Comparison of ENCODE assay signal across 10 cellular contexts in genomic region chr6:158170656-158171081, GRCh38. TPM values are rescaled to one million over a fixed set of nuclear protein-coding genes. Genes with fewer than 3 reads are reported as not detected.
DNase-seq lines count a peak whose midpoint lies in the region; ATAC-seq, FAIRE-seq and TF ChIP-seq lines count a peak whose summit lies in the region.
"Had no signal": no experiment of that assay in that cellular context is flagged by ENCODE, and none has a peak within 500 bp of the region (broad histone marks: within the 10 kb centered on the region; RNA-seq: fewer than 3 reads in every experiment).

No MANE protein-coding gene starts in this region.

- H3K4me3 Mint-ChIP-seq in type B pancreatic cell = peak overlapping the region; percentile 12

- H3K9me3 ChIP-seq in right atrium auricular region = no peaks in the 10 kb centered on the region
- H3K9me3 ChIP-seq in keratinocyte (ENCODE audit: control insufficient read depth, low read depth, low read length) = no peaks in the 10 kb centered on the region

- intact Hi-C loops in Right ventricle myocardium inferior (cut with DNase I) = no loop called here

- no peak overlapping the region for H2AFZ ChIP-seq in keratinocyte (ENCODE audit: control insufficient read depth, low read length)

- DNase-seq in right atrium auricular region (ENCODE audit: low spot score) (no peak), Right ventricle myocardium inferior (ENCODE audit: missing footprints) (no peak), brain microvascular endothelial cell (peak; percentile 63), keratinocyte (ENCODE audit: low read depth, low spot score) (no peak), type B pancreatic cell (ENCODE audit: extremely low spot score, unreplicated experiment) (no peak), DMS53 (lab: John Stamatoyannopoulos, UW) (no peak), anterior cingulate cortex (lab: John Stamatoyannopoulos, UW) (no peak)
- DNase-seq: MM.1S, Right ventricle myocardium superior had no signal

- peaks cover 18% of the 10 kb centered on the region for H3K4me1 Mint-ChIP-seq in type B pancreatic cell (ENCODE audit: unreplicated experiment)

- H3K27me3 Mint-ChIP-seq in type B pancreatic cell = no peaks in the 10 kb centered on the region

- peaks cover 0 to 43% of the 10 kb centered on the region in 2 donors for H3K4me1 ChIP-seq in right atrium auricular region
- peaks cover 25% of the 10 kb centered on the region for H3K4me1 ChIP-seq in keratinocyte (ENCODE audit: control insufficient read depth, extremely low read depth, insufficient read depth, low read length)

- TF ChIP-seq CTCF in right atrium auricular region (IDR thresholded peaks at IDR 0.05) (no peak), brain microvascular endothelial cell (IDR thresholded peaks at IDR 0.05; ENCODE audit: low read depth, low read length, missing control alignments) (no peak), keratinocyte (optimal IDR thresholded peaks at IDR 0.05 in 1 of 3, IDR thresholded peaks at IDR 0.05 in 1 of 3, conservative IDR thresholded peaks at IDR 0.05 in 1 of 3; ENCODE audit: extremely low read depth in 1 of 3, insufficient read depth in 2 of 3, low read length in 3 of 3) (no peak), type B pancreatic cell (conservative IDR thresholded peaks at IDR 0.05) (no peak)

- peak overlapping the region; percentile 55 for H3K4me2 ChIP-seq in keratinocyte (ENCODE audit: control insufficient read depth, extremely low read depth, insufficient read depth, low read depth, low read length)

- H3K9ac ChIP-seq in keratinocyte (ENCODE audit: control insufficient read depth, extremely low read depth, insufficient read depth, low read length) = no peak overlapping the region

- H3K27me3 ChIP-seq in right atrium auricular region (no peaks in the 10 kb centered on the region), brain microvascular endothelial cell (replicated peaks) (no peaks in the 10 kb centered on the region), keratinocyte (ENCODE audit: control insufficient read depth, extremely low read depth, insufficient read depth, low read length) (no peaks in the 10 kb centered on the region)

- no peaks in the 10 kb centered on the region for H4K20me1 ChIP-seq in keratinocyte (ENCODE audit: control insufficient read depth, extremely low read depth, insufficient read depth, low read length)

- in situ Hi-C loops in brain microvascular endothelial cell (cut with HindIII; ENCODE audit: low pct_ligation_motif_present, low sequenced_read_pairs) = no loop called here

- peaks cover 12% of the 10 kb centered on the region for H3K79me2 ChIP-seq in keratinocyte (ENCODE audit: control insufficient read depth, insufficient read depth, low read length)

- H3K9me1 ChIP-seq in keratinocyte (ENCODE audit: control insufficient read depth, extremely low read depth, insufficient read depth, low read length) = no peaks in the 10 kb centered on the region

- peak overlapping the region; percentile 35 for H3K27ac Mint-ChIP-seq in type B pancreatic cell

- H3K36me3 ChIP-seq in right atrium auricular region (no peaks in the 10 kb centered on the region), brain microvascular endothelial cell (replicated peaks) (no peaks in the 10 kb centered on the region), keratinocyte (ENCODE audit: control insufficient read depth in 2 of 2, extremely low read depth in 1 of 2, insufficient read depth in 2 of 2, low read length in 2 of 2) (no peaks in the 10 kb centered on the region)

- H3K4me3 ChIP-seq in right atrium auricular region (no peak overlapping the region), brain microvascular endothelial cell (ENCODE audit: low read depth, low read length) (no peak overlapping the region), keratinocyte (ENCODE audit: control insufficient read depth in 2 of 3, extremely low read depth in 1 of 3, insufficient read depth in 2 of 3, low read depth in 1 of 3, low read length in 3 of 3) (peak overlapping the region in 2 of 3 experiments; percentile 3 to 24)

- FAIRE-seq in keratinocyte (lab: Jason Lieb, UNC) = peak; percentile 87

- H3K9me3 Mint-ChIP-seq in type B pancreatic cell = no peaks in the 10 kb centered on the region

- H3K36me3 Mint-ChIP-seq in type B pancreatic cell = peaks cover 15% of the 10 kb centered on the region

- no peak for ATAC-seq in Right ventricle myocardium inferior
- no peak for ATAC-seq in GM18858 (IDR thresholded peaks at IDR 0.05; ENCODE audit: unreplicated experiment)

- H3K27ac ChIP-seq in right atrium auricular region (peak overlapping the region; percentile 39 to 51), brain microvascular endothelial cell (peak overlapping the region; percentile 52), keratinocyte (ENCODE audit: control insufficient read depth, insufficient read depth, low read length) (peak overlapping the region; percentile 47)

- dilution Hi-C loops in keratinocyte (cut with MboI; ENCODE audit: extremely low pct_ligation_motif_present, low sequenced_read_pairs) = no loop called here

RNA-seq across cellular contexts. Expression of gene GTF2H5, which starts 2.5 kb away (rescaled TPM):
- total RNA-seq in right atrium auricular region = 1 to 10 TPM; 3.1 to 4.4 TPM
- 27.0 TPM for total RNA-seq in Right ventricle myocardium inferior
- 16.7 to 32.6 TPM (median 17.2 TPM) in 3 replicates for polyA plus RNA-seq in keratinocyte
- 6.3 TPM for polyA plus RNA-seq in keratinocyte (2011; ENCODE audit: low read depth)
- polyA plus RNA-seq in keratinocyte (2011; cell fraction: cytosol; rRNA removed) = 22.6 and 36.8 TPM in 2 replicates
- 5.9 and 11.4 TPM in 2 replicates for polyA plus RNA-seq in keratinocyte (2011; cell fraction: nucleus; rRNA removed)
- polyA plus RNA-seq in keratinocyte (2012; ENCODE audit: low replicate concordance) = 24.4 and 30.9 TPM in 2 replicates
- 0.59 to 5.9 TPM (median 3.1 TPM) in 3 replicates for polyA minus RNA-seq in keratinocyte
- polyA minus RNA-seq in keratinocyte (2011; cell fraction: cytosol; rRNA and poly(A)+ RNA removed) = 1.5 TPM
- 0.32 and 0.93 TPM in 2 replicates for polyA minus RNA-seq in keratinocyte (2011; cell fraction: nucleus; rRNA and poly(A)+ RNA removed)
- 27.3 and 29.9 TPM in 2 replicates for total RNA-seq in type B pancreatic cell (ENCODE audit: low replicate concordance)

RNA-seq across cellular contexts. Expression of gene SERAC1, which starts 2.6 kb away (rescaled TPM):
- total RNA-seq in right atrium auricular region (1 to 10 TPM; 5.0 to 5.8 TPM), Right ventricle myocardium inferior (5.5 TPM), type B pancreatic cell (ENCODE audit: low replicate concordance) (11.2 and 12.4 TPM in 2 replicates)
- 7.1 to 10.1 TPM (median 8.0 TPM) in 3 replicates for polyA plus RNA-seq in keratinocyte
- 12.1 TPM for polyA plus RNA-seq in keratinocyte (2011; ENCODE audit: low read depth)
- 5.0 and 9.5 TPM in 2 replicates for polyA plus RNA-seq in keratinocyte (2011; cell fraction: cytosol; rRNA removed)
- 10.0 and 13.5 TPM in 2 replicates for polyA plus RNA-seq in keratinocyte (2011; cell fraction: nucleus; rRNA removed)
- 6.6 and 7.0 TPM in 2 replicates for polyA plus RNA-seq in keratinocyte (2012; ENCODE audit: low replicate concordance)
- 3.0 to 10.1 TPM (median 6.4 TPM) in 3 replicates for polyA minus RNA-seq in keratinocyte
- polyA minus RNA-seq in keratinocyte (2011; cell fraction: cytosol; rRNA and poly(A)+ RNA removed) = 7.9 TPM
- polyA minus RNA-seq in keratinocyte (2011; cell fraction: nucleus; rRNA and poly(A)+ RNA removed) = 10.0 and 16.8 TPM in 2 replicates

Comparison
In these comparisons a context has a peak if more than half of its experiments do, and no peak if none do; other contexts are left out.
1. H3K4me3 ChIP-seq: peak in keratinocyte (2 of 3); none in right atrium auricular region (0 of 2) and brain microvascular endothelial cell (single experiment).
2. Peak in every context shown above with its lines, with median percentiles within 50 percentile points of each other: H3K27ac ChIP-seq.